In the genomic region with DNA sequence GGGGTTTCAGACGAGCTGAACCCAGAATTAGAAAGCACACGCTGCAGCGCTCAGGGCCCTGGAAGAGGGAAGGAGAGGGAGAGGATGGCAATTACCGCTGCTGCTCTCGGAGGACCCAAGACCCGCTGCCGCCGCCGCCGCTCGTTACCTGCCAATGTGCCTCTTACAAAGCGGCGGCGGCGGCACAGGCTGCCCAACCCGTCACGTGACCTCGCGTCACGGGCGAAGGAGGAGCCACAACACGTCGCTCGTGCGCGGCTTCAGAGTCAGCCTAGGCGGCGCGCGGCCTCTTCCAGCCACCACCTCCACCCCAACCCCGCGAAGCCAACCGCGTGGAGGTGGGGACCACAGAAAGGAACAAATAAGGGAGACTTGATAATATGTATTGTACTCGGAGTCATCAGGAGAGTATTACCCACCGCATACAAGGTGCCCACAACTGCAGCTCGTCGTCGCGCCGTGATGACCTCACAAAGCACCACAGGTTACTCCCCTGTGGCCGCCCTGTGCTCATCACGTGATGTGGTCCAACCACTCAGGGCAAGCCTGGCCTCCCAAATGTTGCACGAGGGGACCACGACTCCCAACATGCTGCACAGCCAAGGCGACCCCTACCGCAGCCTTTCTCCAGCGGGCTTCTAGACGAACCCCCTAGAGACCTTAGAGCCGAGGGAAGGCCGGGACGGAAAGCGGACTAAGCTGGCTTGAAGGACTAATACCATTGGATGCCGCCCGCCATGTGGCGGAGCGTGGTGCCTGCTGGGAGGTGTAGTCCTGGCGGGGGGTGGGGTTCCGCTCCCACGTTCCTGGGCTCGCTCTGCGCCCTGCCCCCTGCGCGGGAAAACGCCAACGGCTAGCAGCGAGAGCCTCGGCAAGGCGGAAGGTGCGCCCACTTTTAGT, we compare ENCODE assay signal across 8 cellular contexts. TPM values are rescaled to one million over a fixed set of nuclear protein-coding genes. Genes with fewer than 3 reads are reported as not detected.
DNase-seq lines count a peak whose midpoint lies in the region; ATAC-seq and TF ChIP-seq lines count a peak whose summit lies in the region.

A gene with protein sequence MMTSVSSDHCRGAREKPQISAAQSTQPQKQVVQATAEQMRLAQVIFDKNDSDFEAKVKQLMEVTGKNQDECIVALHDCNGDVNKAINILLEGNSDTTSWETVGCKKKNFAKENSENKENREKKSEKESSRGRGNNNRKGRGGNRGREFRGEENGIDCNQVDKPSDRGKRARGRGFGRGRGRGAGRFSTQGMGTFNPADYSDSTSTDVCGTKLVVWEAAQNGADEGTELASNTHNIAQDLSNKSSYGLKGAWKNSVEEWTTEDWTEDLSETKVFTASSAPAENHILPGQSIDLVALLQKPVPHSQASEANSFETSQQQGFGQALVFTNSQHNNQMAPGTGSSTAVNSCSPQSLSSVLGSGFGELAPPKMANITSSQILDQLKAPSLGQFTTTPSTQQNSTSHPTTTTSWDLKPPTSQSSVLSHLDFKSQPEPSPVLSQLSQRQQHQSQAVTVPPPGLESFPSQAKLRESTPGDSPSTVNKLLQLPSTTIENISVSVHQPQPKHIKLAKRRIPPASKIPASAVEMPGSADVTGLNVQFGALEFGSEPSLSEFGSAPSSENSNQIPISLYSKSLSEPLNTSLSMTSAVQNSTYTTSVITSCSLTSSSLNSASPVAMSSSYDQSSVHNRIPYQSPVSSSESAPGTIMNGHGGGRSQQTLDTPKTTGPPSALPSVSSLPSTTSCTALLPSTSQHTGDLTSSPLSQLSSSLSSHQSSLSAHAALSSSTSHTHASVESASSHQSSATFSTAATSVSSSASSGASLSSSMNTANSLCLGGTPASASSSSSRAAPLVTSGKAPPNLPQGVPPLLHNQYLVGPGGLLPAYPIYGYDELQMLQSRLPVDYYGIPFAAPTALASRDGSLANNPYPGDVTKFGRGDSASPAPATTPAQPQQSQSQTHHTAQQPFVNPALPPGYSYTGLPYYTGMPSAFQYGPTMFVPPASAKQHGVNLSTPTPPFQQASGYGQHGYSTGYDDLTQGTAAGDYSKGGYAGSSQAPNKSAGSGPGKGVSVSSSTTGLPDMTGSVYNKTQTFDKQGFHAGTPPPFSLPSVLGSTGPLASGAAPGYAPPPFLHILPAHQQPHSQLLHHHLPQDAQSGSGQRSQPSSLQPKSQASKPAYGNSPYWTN (minus strand): TSS at position 158 of the 900 bp plus-strand sequence. CDS start 31,739 bp downstream, outside the sequence.

- peak; percentile 74 for ATAC-seq in GM21723 (IDR thresholded peaks at IDR 0.05; ENCODE audit: unreplicated experiment)
- ATAC-seq in Panc1, result peak; percentile 93

- H3K9me3 ChIP-seq in Panc1 (ENCODE audit: control insufficient read depth, insufficient read depth, low read depth, low read length) (no peaks in the 10 kb centered on the region), esophagus muscularis mucosa (no peaks in the 10 kb centered on the region)

- POLR2A ChIA-PET in Panc1 (lab: Charles Lee), result interaction anchor here (0.6 to 1.0 kb wide), 7 partner anchors 8 to 149 kb away, joined by 3 to 15 read pairs (median 4); no protein-coding TSS in a partner anchor

- H3K27me3 ChIP-seq in Panc1 (ENCODE audit: control insufficient read depth, insufficient read depth, low read length) (no peaks in the 10 kb centered on the region), esophagus muscularis mucosa (no peaks in the 10 kb centered on the region)

- DNase-seq in DMS53 treated with DMSO at 0.1 percent for 48 hours (lab: John Stamatoyannopoulos, UW; ENCODE audit: unreplicated experiment), result peak; percentile 87
- DNase-seq in KG1 (lab: John Stamatoyannopoulos, UW), result peak; percentile 99
- peak; percentile 95 for DNase-seq in Panc1 (ENCODE audit: low read depth, low spot score)
- peak; percentile 98 for DNase-seq in activated T-cell treated with anti-CD3 and anti-CD28 coated beads, Interleukin-2, amount 50 U/mL, for 48 hours
- peak; percentile 100 for DNase-seq in esophagus muscularis mucosa (ENCODE audit: extremely low spot score)
- DNase-seq in myocyte (ENCODE audit: low read depth), result peak; percentile 98
- DNase-seq in stimulated activated CD8-positive, alpha-beta memory T cell treated with anti-CD3 and anti-CD28 coated beads, Interleukin-7, amount 100 ng/mL, for 48 hours (ENCODE audit: extremely low read depth in 1 of 2, low read depth in 1 of 2), result peak; percentile 92 to 96

- H3K4me1 ChIP-seq in Panc1 (ENCODE audit: control insufficient read depth, insufficient read depth, low read length) (peaks cover 24% of the 10 kb centered on the region), esophagus muscularis mucosa (peaks cover 24 to 39% (median 30%) of the 10 kb centered on the region in 4 donors)

- WGBS in esophagus muscularis mucosa, result 0% methylated on average over 22 of the region's 70 CpGs

- TF ChIP-seq POLR2A in esophagus muscularis mucosa (IDR thresholded peaks at IDR 0.05; ENCODE audit: low read depth), result peak; percentile 78

- no TSS peak for BruUV-seq in Panc1 (replicated peaks; lab: Mats Ljungman, UMichigan)

- H3K4me3 ChIP-seq in Panc1 (ENCODE audit: low read depth in 2 of 2, low read length in 2 of 2) (peak within 1 kb of the TSS; percentile 73 to 84), esophagus muscularis mucosa (peak within 1 kb of the TSS; percentile 70 to 95 (median 79))

- in situ Hi-C loops in Panc1 (cut with HindIII; ENCODE audit: low pct_unique_long_range_greater_than_20kb, low sequenced_read_pairs), result no loop called here

- H3K36me3 ChIP-seq in Panc1 (ENCODE audit: control insufficient read depth, insufficient read depth, low read length) (peaks cover 9% of the 10 kb centered on the region; the same call in 1 of the 2 replicates), esophagus muscularis mucosa (no peaks in the 10 kb centered on the region)

- H3K27ac ChIP-seq in Panc1 (ENCODE audit: low read length), result peak within 1 kb of the TSS; percentile 99
- H3K27ac ChIP-seq in esophagus muscularis mucosa (replicated peaks in 1 of 4), result peak within 1 kb of the TSS; percentile 83 to 94 (median 92)

- TF ChIP-seq CTCF in Panc1 (IDR thresholded peaks at IDR 0.05), result no peak
- no peak for TF ChIP-seq CTCF in esophagus muscularis mucosa (IDR thresholded peaks at IDR 0.05)

- intact Hi-C loops in Panc1 (cut with micrococcal nuclease; ENCODE audit: unreplicated experiment), result no loop called here
- intact Hi-C loops in esophagus muscularis mucosa (cut with DNase I), result no loop called here

- CTCF ChIA-PET in Panc1 (lab: Charles Lee), result interaction anchor here (0.7 kb wide), 1 partner anchor 125 kb away, joined by 3 read pairs; no protein-coding TSS in a partner anchor

- no peak for TF ChIP-seq EP300 in esophagus muscularis mucosa (IDR thresholded peaks at IDR 0.05)

RNA-seq across cellular contexts. Expression of the gene that starts here (rescaled TPM):
- total RNA-seq in Panc1 (2021; ENCODE audit: unreplicated experiment), result 94.6 TPM
- polyA plus RNA-seq in Panc1 (2012; ENCODE audit: insufficient read length), result 73.3 TPM
- 10 to 100 TPM; 31.0 to 49.6 (median 37.6) TPM for total RNA-seq in esophagus muscularis mucosa
- total RNA-seq in myocyte, result 14.0 and 14.1 TPM in 2 replicates
- polyA plus RNA-seq in myocyte (2012), result 17.4 TPM

Comparison
In these comparisons a context has a peak if more than half of its experiments do, and no peak if none do; other contexts are left out.
1. Peak in every context shown above with its lines: DNase-seq, ATAC-seq, H3K4me3 ChIP-seq and H3K27ac ChIP-seq.